In the genomic region with DNA sequence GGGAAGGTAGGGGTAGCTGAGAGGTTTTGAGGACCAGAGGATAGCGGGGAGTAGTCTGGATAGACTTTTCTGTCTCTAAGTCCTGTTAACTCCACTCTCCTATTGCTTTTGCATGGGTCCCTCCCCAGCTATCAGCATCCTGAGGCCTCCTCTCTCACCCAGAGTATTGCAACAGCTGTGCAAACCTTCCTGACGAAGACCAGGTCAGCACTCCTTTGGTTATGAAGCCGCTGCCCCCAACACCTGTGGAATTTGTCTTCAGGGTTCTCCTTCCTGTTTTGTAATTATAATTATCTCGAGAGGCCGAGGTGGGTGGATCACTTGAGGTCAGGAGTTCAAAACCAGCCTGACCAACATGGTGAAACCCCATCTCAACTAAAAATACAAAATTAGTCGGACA, we compare ENCODE assay signal across 25 cellular contexts.
"Had no signal": no experiment of that assay in that cellular context is flagged by ENCODE, and none has a peak within 500 bp of the region (broad histone marks: within the 10 kb centered on the region; RNA-seq: fewer than 3 reads in every experiment).

No MANE protein-coding gene starts in this region.

- H3K27ac Mint-ChIP-seq: activated B cell treated with CpG ODN at 0.5 μM for 24 hours; activated CD4-positive, alpha-beta T cell treated with anti-CD3 and anti-CD28 coated beads for 36 hours; activated CD8-positive, alpha-beta memory T cell treated with anti-CD3 and anti-CD28 coated beads, Interleukin-2, amount 10 ng/mL, durations not matched to agents 7 days and 5 days; activated CD8-positive, alpha-beta T cell treated with anti-CD3 and anti-CD28 coated beads, Interleukin-2, amount 10 ng/mL, durations not matched to agents 7 days and 5 days; activated naive CD8-positive, alpha-beta T cell; activated T-cell treated with anti-CD3 and anti-CD28 coated beads, Interleukin-2, amount 50 U/mL, for 72 hours; naive thymus-derived CD8-positive, alpha-beta T cell; stimulated activated effector memory CD8-positive, alpha-beta T cell treated with anti-CD3 and anti-CD28 coated beads, Interleukin-12 subunit alpha, Interleukin-12 subunit beta, amount 100 ng/mL, for 72 hours; stimulated activated naive CD8-positive, alpha-beta T cell treated with anti-CD3 and anti-CD28 coated beads, Interleukin-15, amount 100 ng/mL, for 72 hours; T-helper 2 cell treated with Interferon-gamma antibody and Interleukin-4, amounts not matched to agents 5 μg/mL and 100 μg/mL, for 36 hours had no signal

- H3K9me3 Mint-ChIP-seq: activated B cell treated with CpG ODN at 0.5 μM for 24 hours; activated T-cell treated with anti-CD3 and anti-CD28 coated beads, Interleukin-2, amount 50 U/mL, for 72 hours; naive thymus-derived CD8-positive, alpha-beta T cell; stimulated activated effector memory CD8-positive, alpha-beta T cell treated with anti-CD3 and anti-CD28 coated beads, Interleukin-12 subunit alpha, Interleukin-12 subunit beta, amount 100 ng/mL, for 72 hours; stimulated activated naive CD8-positive, alpha-beta T cell treated with anti-CD3 and anti-CD28 coated beads, Interleukin-15, amount 100 ng/mL, for 72 hours; T-helper 2 cell treated with Interferon-gamma antibody and Interleukin-4, amounts not matched to agents 5 μg/mL and 100 μg/mL, for 36 hours had no signal

- H3K4me3 Mint-ChIP-seq: activated B cell treated with CpG ODN at 0.5 μM for 24 hours; activated CD4-positive, alpha-beta T cell treated with anti-CD3 and anti-CD28 coated beads for 36 hours; activated CD8-positive, alpha-beta memory T cell treated with anti-CD3 and anti-CD28 coated beads, Interleukin-2, amount 10 ng/mL, durations not matched to agents 7 days and 5 days; activated CD8-positive, alpha-beta T cell treated with anti-CD3 and anti-CD28 coated beads, Interleukin-2, amount 10 ng/mL, durations not matched to agents 7 days and 5 days; activated naive CD8-positive, alpha-beta T cell; activated T-cell treated with anti-CD3 and anti-CD28 coated beads, Interleukin-2, amount 50 U/mL, for 72 hours; stimulated activated naive CD8-positive, alpha-beta T cell treated with anti-CD3 and anti-CD28 coated beads, Interleukin-15, amount 100 ng/mL, for 72 hours; T-helper 2 cell treated with Interferon-gamma antibody and Interleukin-4, amounts not matched to agents 5 μg/mL and 100 μg/mL, for 36 hours had no signal

- DNase-seq: activated B cell treated with CpG ODN at 0.5 μM for 24 hours; activated CD4-positive, alpha-beta T cell treated with anti-CD3 and anti-CD28 coated beads for 36 hours; activated CD8-positive, alpha-beta memory T cell treated with anti-CD3 and anti-CD28 coated beads, Interleukin-2, amount 10 ng/mL, durations not matched to agents 7 days and 5 days; activated CD8-positive, alpha-beta T cell treated with anti-CD3 and anti-CD28 coated beads, Interleukin-2, amount 10 ng/mL, durations not matched to agents 7 days and 5 days; activated naive CD4-positive, alpha-beta T cell; activated T-cell treated with anti-CD3 and anti-CD28 coated beads, Interleukin-2, amount 50 U/mL, for 72 hours; aorta; body of pancreas; dermis blood vessel endothelial cell; effector CD4-positive, alpha-beta T cell; foreskin keratinocyte; heart left ventricle; kidney glomerular epithelial cell; lower lobe of right lung; mesenchymal stem cell; naive thymus-derived CD8-positive, alpha-beta T cell; stimulated activated CD4-positive, alpha-beta T cell treated with anti-CD3 and anti-CD28 coated beads, Interleukin-4, amount 100 ng/mL, for 24 hours; stimulated activated naive CD8-positive, alpha-beta T cell treated with anti-CD3 and anti-CD28 coated beads, Interleukin-15, amount 100 ng/mL, for 72 hours; substantia nigra; upper lobe of right lung had no signal

- H3K4me1 Mint-ChIP-seq: stimulated activated effector memory CD8-positive, alpha-beta T cell treated with anti-CD3 and anti-CD28 coated beads, Interleukin-12 subunit alpha, Interleukin-12 subunit beta, amount 100 ng/mL, for 72 hours had no signal

- H3K27me3 ChIP-seq: body of pancreas, esophagus muscularis mucosa, foreskin keratinocyte, upper lobe of right lung had no signal

- H3K36me3 ChIP-seq: esophagus muscularis mucosa, heart left ventricle, lower lobe of right lung, upper lobe of right lung had no signal

- H3K36me3 Mint-ChIP-seq: activated CD8-positive, alpha-beta memory T cell treated with anti-CD3 and anti-CD28 coated beads, Interleukin-2, amount 10 ng/mL, durations not matched to agents 7 days and 5 days; activated naive CD8-positive, alpha-beta T cell; stimulated activated effector memory CD8-positive, alpha-beta T cell treated with anti-CD3 and anti-CD28 coated beads, Interleukin-12 subunit alpha, Interleukin-12 subunit beta, amount 100 ng/mL, for 72 hours had no signal

- H3K4me1 ChIP-seq: foreskin keratinocyte, upper lobe of right lung had no signal

- H3K27ac ChIP-seq: esophagus muscularis mucosa, foreskin keratinocyte, heart left ventricle, lower lobe of right lung, skin epidermis, upper lobe of right lung had no signal

- H3K4me3 ChIP-seq: body of pancreas, esophagus muscularis mucosa, heart left ventricle, lower lobe of right lung, skin epidermis, upper lobe of right lung had no signal

- H3K9me3 ChIP-seq: body of pancreas, esophagus muscularis mucosa, heart left ventricle, lower lobe of right lung, upper lobe of right lung had no signal
